In genomic region chr17:44672479-44673093, GRCh38 we compare ENCODE assay signal across 9 cellular contexts. TPM values are rescaled to one million over a fixed set of nuclear protein-coding genes. Genes with fewer than 3 reads are reported as not detected.
DNase-seq lines count a peak whose midpoint lies in the region; ATAC-seq and TF ChIP-seq lines count a peak whose summit lies in the region.
"Had no signal": no experiment of that assay in that cellular context is flagged by ENCODE, and none has a peak within 500 bp of the region (broad histone marks: within the 10 kb centered on the region; RNA-seq: fewer than 3 reads in every experiment).

No MANE protein-coding gene starts in this region.

- no peaks in the 10 kb centered on the region for H3K9me3 Mint-ChIP-seq in Caco-2 (ENCODE audit: unreplicated experiment)

- CTCF ChIA-PET in Caco-2 (lab: Charles Lee) = interaction anchor here (1.3 kb wide), 2 partner anchors 138 to 149 kb away, joined by 3 to 5 read pairs; no protein-coding TSS in a partner anchor
- CTCF ChIA-PET in IMR-90 (lab: Yijun Ruan, JAX) = interaction anchor here (1.1 kb wide), 1 partner anchor 38 kb away, joined by 4 read pairs; no protein-coding TSS in a partner anchor

- H3K4me3 Mint-ChIP-seq in Caco-2 (ENCODE audit: unreplicated experiment) = no peak overlapping the region

- no peaks in the 10 kb centered on the region for H3K27me3 Mint-ChIP-seq in Caco-2 (ENCODE audit: insufficient read depth, unreplicated experiment)

- DNase-seq in Caco-2 (no peak), IMR-90 (peak; percentile 34), left lung (no peak), ovary (no peak), hepatic stellate cell (ENCODE audit: low spot score) (no peak)
- DNase-seq: retina had no signal

- peak; percentile 57; the same call in 1 of the 2 replicates for ATAC-seq in IMR-90 (ENCODE audit: low read depth)
- no peak for ATAC-seq in left lung
- no peak for ATAC-seq in HG03565 (IDR thresholded peaks at IDR 0.05; ENCODE audit: unreplicated experiment)
- no peak for ATAC-seq in HG03175 (IDR thresholded peaks at IDR 0.05; ENCODE audit: unreplicated experiment)

- no peaks in the 10 kb centered on the region for H3K36me3 ChIP-seq in Caco-2 (ENCODE audit: control insufficient read depth, insufficient read depth, low read length)
- H3K36me3 ChIP-seq in IMR-90 (ENCODE audit: control insufficient read depth, insufficient read depth, low read length) = no peaks in the 10 kb centered on the region
- peaks cover 0 to 6% of the 10 kb centered on the region in 2 donors for H3K36me3 ChIP-seq in left lung
- H3K36me3 ChIP-seq in ovary = no peaks in the 10 kb centered on the region

- H3K79me1 ChIP-seq in IMR-90 (ENCODE audit: low read depth in 1 of 2, low read length in 2 of 2) = no peaks in the 10 kb centered on the region

- peak; percentile 49 to 64 for TF ChIP-seq CTCF in Caco-2 (IDR thresholded peaks at IDR 0.05; ENCODE audit: insufficient read depth in 1 of 2, low read depth in 1 of 2, low read length in 1 of 2, severe bottlenecking in 1 of 2, unreplicated experiment in 1 of 2)
- TF ChIP-seq CTCF in IMR-90 (conservative IDR thresholded peaks at IDR 0.05; ENCODE audit: low read depth, low read length) = peak; percentile 64
- peak; percentile 84 for TF ChIP-seq CTCF in VCaP (conservative IDR thresholded peaks at IDR 0.05)
- peak; percentile 29 to 32 for TF ChIP-seq CTCF in left lung (IDR thresholded peaks at IDR 0.05)
- TF ChIP-seq CTCF in ovary (IDR thresholded peaks at IDR 0.05) = no peak

- no TSS peak for BruUV-seq in Caco-2 (replicated peaks; lab: Mats Ljungman, UMichigan)
- BruUV-seq in IMR-90 (replicated peaks; lab: Mats Ljungman, UMichigan) = no TSS peak

- in situ Hi-C loops in IMR-90 (cut with MboI; ENCODE audit: low sequenced_read_pairs) = no loop called here

- H4K5ac ChIP-seq in IMR-90 (ENCODE audit: low read depth, low read length) = no peak overlapping the region

- H3K18ac ChIP-seq in IMR-90 (ENCODE audit: low read depth, low read length) = no peak overlapping the region

- no peak overlapping the region for H3K23ac ChIP-seq in IMR-90 (ENCODE audit: low read depth, low read length)

- H4K91ac ChIP-seq in IMR-90 (ENCODE audit: insufficient read depth, low read depth, low read length) = no peak overlapping the region

- no peak for TF ChIP-seq EP300 in ovary (IDR thresholded peaks at IDR 0.05)

- H3K9me3 ChIP-seq in Caco-2 (no peaks in the 10 kb centered on the region), IMR-90 (ENCODE audit: control insufficient read depth, insufficient read depth, low read length) (no peaks in the 10 kb centered on the region), left lung (no peaks in the 10 kb centered on the region), ovary (no peaks in the 10 kb centered on the region)

- no peak overlapping the region for H2AK5ac ChIP-seq in IMR-90 (ENCODE audit: low read depth, low read length)

- H2BK5ac ChIP-seq in IMR-90 (ENCODE audit: low read depth, low read length, poor library complexity, severe bottlenecking) = no peak overlapping the region

- TF ChIP-seq RAD21 in IMR-90 (IDR thresholded peaks at IDR 0.05; ENCODE audit: low read length) = peak; percentile 52

- H3K27me3 ChIP-seq in Caco-2 (replicated peaks; ENCODE audit: control insufficient read depth, insufficient read depth, low read length) = no peaks in the 10 kb centered on the region
- H3K27me3 ChIP-seq in IMR-90 (ENCODE audit: control insufficient read depth, insufficient read depth, low read length) = no peaks in the 10 kb centered on the region
- H3K27me3 ChIP-seq in left lung = no peaks in the 10 kb centered on the region
- H3K27me3 ChIP-seq in ovary = no peaks in the 10 kb centered on the region

- no peak overlapping the region for H2AFZ ChIP-seq in IMR-90 (replicated peaks; ENCODE audit: low read length, poor library complexity)

- no peak overlapping the region for H2BK20ac ChIP-seq in IMR-90 (ENCODE audit: low read depth, low read length)

- H3K56ac ChIP-seq in IMR-90 (ENCODE audit: extremely low read depth, insufficient read depth, low read length) = no peak overlapping the region

- no peaks in the 10 kb centered on the region for H3K4me1 Mint-ChIP-seq in Caco-2 (ENCODE audit: low read depth, unreplicated experiment)

- H3K36me3 Mint-ChIP-seq in Caco-2 (ENCODE audit: insufficient read depth, unreplicated experiment) = peaks cover 8% of the 10 kb centered on the region

- H3K14ac ChIP-seq in IMR-90 (replicated peaks; ENCODE audit: low read depth, low read length) = no peak overlapping the region

- intact Hi-C loops in Caco-2 (cut with micrococcal nuclease; ENCODE audit: unreplicated experiment) = loop anchor here (1.0 kb wide), 1 partner anchor 139 kb away; no protein-coding TSS in a partner anchor
- intact Hi-C loops in IMR-90 (cut with micrococcal nuclease) = no loop called here
- intact Hi-C loops in left lung (cut with DNase I) = no loop called here
- intact Hi-C loops in ovary (cut with DNase I) = no loop called here

- H4K8ac ChIP-seq in IMR-90 (ENCODE audit: low read depth in 2 of 2, low read length in 2 of 2) = no peak overlapping the region

- no peak overlapping the region for H3K4me2 ChIP-seq in IMR-90 (ENCODE audit: low read depth, low read length)

- H3K9ac ChIP-seq in IMR-90 (ENCODE audit: low read depth, low read length) = no peak overlapping the region

- TF ChIP-seq POLR2A in IMR-90 (IDR thresholded peaks at IDR 0.05; ENCODE audit: low read depth, low read length) (no peak), ovary (IDR thresholded peaks at IDR 0.05) (no peak)

- H3K4me1 ChIP-seq in Caco-2 (no peaks in the 10 kb centered on the region), IMR-90 (ENCODE audit: control insufficient read depth, insufficient read depth, low read length) (peaks cover under 1% of the 10 kb centered on the region; the same call in 1 of the 2 replicates), left lung (no peaks in the 10 kb centered on the region), ovary (ENCODE audit: insufficient read depth) (no peaks in the 10 kb centered on the region)

- no peak overlapping the region for H3K27ac Mint-ChIP-seq in Caco-2 (ENCODE audit: unreplicated experiment)

- no peak overlapping the region for H2AK9ac ChIP-seq in IMR-90 (replicated peaks; ENCODE audit: low read depth, low read length, poor library complexity)

- no peak overlapping the region for H2BK120ac ChIP-seq in IMR-90 (ENCODE audit: low read depth, low read length)

- H3K27ac ChIP-seq in IMR-90 (ENCODE audit: insufficient read depth, low read length) (no peak overlapping the region), VCaP (no peak overlapping the region), left lung (no peak overlapping the region), ovary (no peak overlapping the region)

- H4K20me1 ChIP-seq in IMR-90 (ENCODE audit: insufficient read depth, low read length) = no peaks in the 10 kb centered on the region

- dilution Hi-C loops in IMR-90 (cut with HindIII; ENCODE audit: low sequenced_read_pairs, unreplicated experiment) = no loop called here

- H3K9me1 ChIP-seq in IMR-90 (ENCODE audit: insufficient read depth, low read length) = no peaks in the 10 kb centered on the region

- POLR2A ChIA-PET in Caco-2 (lab: Charles Lee) (no interaction called here), IMR-90 (lab: Charles Lee; ENCODE audit: unreplicated experiment) (no interaction called here)

- H3K4me3 ChIP-seq in Caco-2 (ENCODE audit: low read depth, low read length) = no peak overlapping the region
- H3K4me3 ChIP-seq in IMR-90 (ENCODE audit: insufficient read depth, low read depth, low read length) = no peak overlapping the region
- no peak overlapping the region for H3K4me3 ChIP-seq in left lung
- no peak overlapping the region for H3K4me3 ChIP-seq in ovary

- H2BK15ac ChIP-seq in IMR-90 (ENCODE audit: low read depth, low read length) = no peak overlapping the region

- H3K4ac ChIP-seq in IMR-90 (ENCODE audit: low read depth, low read length) = no peak overlapping the region

TF ChIP-seq in IMR-90, 13 proteins besides CTCF, POLR2A, EP300 and RAD21 (continues in another document):
- no peak for TF ChIP-seq ELK1 (IDR thresholded peaks at IDR 0.05; ENCODE audit: borderline replicate concordance, low read depth, low read length)
- no peak for TF ChIP-seq CHD1 (IDR thresholded peaks at IDR 0.05; ENCODE audit: low read depth, low read length)
- TF ChIP-seq MAZ (IDR thresholded peaks at IDR 0.05; ENCODE audit: borderline replicate concordance, low read depth, low read length) = no peak
- no peak for TF ChIP-seq RCOR1 (IDR thresholded peaks at IDR 0.05; ENCODE audit: insufficient replicate concordance, low read length)
- peak; percentile 44; the same call in 1 of the 2 replicates for TF ChIP-seq CEBPB (IDR thresholded peaks at IDR 0.05; ENCODE audit: low read depth, low read length)
- TF ChIP-seq NFE2L2 (IDR thresholded peaks at IDR 0.05; ENCODE audit: low read depth, low read length) = no peak

RNA-seq across cellular contexts. Expression of gene MEIOC, which starts 16.3 kb away (rescaled TPM):
- not detected in 2 replicates for total RNA-seq in Caco-2 (2022)
- 0.28 and 0.36 TPM in 2 replicates for total RNA-seq in IMR-90 (2012; rRNA removed)
- 0.27 and 0.37 TPM in 2 replicates for polyA plus RNA-seq in IMR-90 (2012; rRNA removed)
- polyA plus RNA-seq in IMR-90 (2012; cell fraction: cytosol; rRNA removed) = 0.32 and 0.90 TPM in 2 replicates
- polyA plus RNA-seq in IMR-90 (2012; cell fraction: nucleus; rRNA removed; ENCODE audit: low replicate concordance) = 0.23 and 0.31 TPM in 2 replicates
- total RNA-seq in left lung = not detected
- total RNA-seq in ovary = not detected
- under 1 TPM in 1 of 2 donors, not detected in 1; 0.07 TPM for polyA plus RNA-seq in ovary

RNA-seq across cellular contexts. Expression of gene CCDC43, which starts 17.0 kb away (rescaled TPM):
- total RNA-seq in Caco-2 (2022) (54.3 and 54.8 TPM in 2 replicates), IMR-90 (2012; rRNA removed) (20.8 and 46.4 TPM in 2 replicates), left lung (10 to 100 TPM; 20.3 to 22.0 TPM), ovary (10 to 100 TPM in 6 of 7 donors, 1 to 10 TPM in 1; 9.8 to 15.1 (median 11.3) TPM)
- polyA plus RNA-seq in IMR-90 (2012; rRNA removed) (9.3 and 11.3 TPM in 2 replicates), ovary (10 to 100 TPM in 1 of 2 donors, 1 to 10 TPM in 1; 8.4 to 14.9 TPM)
- polyA plus RNA-seq in IMR-90 (2012; cell fraction: cytosol; rRNA removed) = 2.6 and 3.5 TPM in 2 replicates
- 1.7 and 11.2 TPM in 2 replicates for polyA plus RNA-seq in IMR-90 (2012; cell fraction: nucleus; rRNA removed; ENCODE audit: low replicate concordance)

RNA-seq across cellular contexts. Expression of gene DBF4B, which starts 35.9 kb away (rescaled TPM):
- total RNA-seq in Caco-2 (2022) (31.8 and 34.2 TPM in 2 replicates), IMR-90 (2012; rRNA removed) (3.6 TPM in 2 replicates), left lung (1 to 10 TPM; 5.6 to 5.7 TPM), ovary (1 to 10 TPM; 3.1 to 9.7 (median 6.7) TPM)
- polyA plus RNA-seq in IMR-90 (2012; rRNA removed) (10.2 and 10.7 TPM in 2 replicates), ovary (1 to 10 TPM; 5.6 to 6.8 TPM)
- polyA plus RNA-seq in IMR-90 (2012; cell fraction: cytosol; rRNA removed) = 4.1 and 4.7 TPM in 2 replicates
- polyA plus RNA-seq in IMR-90 (2012; cell fraction: nucleus; rRNA removed; ENCODE audit: low replicate concordance) = 24.8 and 38.2 TPM in 2 replicates

Comparison
In these comparisons a context has a peak if more than half of its experiments do, and no peak if none do; other contexts are left out.
1. CTCF ChIP-seq: peak in Caco-2 (2 of 2), IMR-90 (single experiment), VCaP (single experiment) and left lung (2 of 2); none in ovary (0 of 3).